14 cellular contexts compared by ENCODE assay signal in the genomic region with DNA sequence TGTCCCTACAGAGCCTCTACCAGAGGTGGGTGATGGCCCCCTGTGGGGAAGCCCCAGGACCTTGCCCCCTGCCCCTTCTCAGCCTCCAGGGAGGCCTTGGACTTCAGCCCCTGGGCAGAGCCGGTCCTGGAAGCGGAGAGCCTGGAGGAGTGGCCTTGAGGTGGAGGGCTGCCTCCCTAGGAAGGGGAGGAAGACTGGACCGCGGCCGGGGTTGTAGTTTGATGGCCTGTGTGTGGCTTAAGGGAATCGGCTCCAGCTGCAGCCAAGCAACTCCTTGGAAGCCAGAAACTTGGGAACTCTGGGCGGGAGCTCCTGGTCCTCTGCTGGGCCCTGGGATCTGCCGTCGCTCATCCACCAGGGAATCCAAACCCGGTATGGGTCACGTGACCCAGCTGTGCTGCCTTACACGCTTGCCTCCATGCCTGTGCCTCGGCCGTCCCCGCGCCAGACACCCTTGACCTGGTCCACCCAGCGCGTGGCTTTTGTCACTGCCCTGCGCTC. TPM values are rescaled to one million over a fixed set of nuclear protein-coding genes. Genes with fewer than 3 reads are reported as not detected.
A peak's percentile ranks its signal among the peaks of the same experiment; 100 is the strongest.
DNase-seq lines count a peak whose midpoint lies in the region; ATAC-seq and TF ChIP-seq lines count a peak whose summit lies in the region.
"Had no signal": no experiment of that assay in that cellular context is flagged by ENCODE, and none has a peak within 500 bp of the region (broad histone marks: within the 10 kb centered on the region; RNA-seq: fewer than 3 reads in every experiment).

No MANE protein-coding gene starts in this region.

- H3K14ac ChIP-seq in neuronal stem cell (ENCODE audit: low read length): peak overlapping the region; percentile 56

- intact Hi-C loops in Right ventricle myocardium inferior (cut with DNase I): no loop called here
- intact Hi-C loops in cardiac septum (cut with DNase I): no loop called here
- intact Hi-C loops in left ventricle myocardium inferior (cut with micrococcal nuclease): no loop called here
- intact Hi-C loops in aorta (cut with DNase I): no loop called here

- H3K4ac ChIP-seq in neuronal stem cell (ENCODE audit: low read length): no peak overlapping the region

- peak overlapping the region; percentile 36 for H3K4me3 ChIP-seq in left ventricle myocardium inferior
- H3K4me3 ChIP-seq in neuronal stem cell (ENCODE audit: low read length in 2 of 2): no peak overlapping the region
- H3K4me3 ChIP-seq in aorta (ENCODE audit: low read length in 2 of 2): no peak overlapping the region

- H2BK15ac ChIP-seq in neuronal stem cell (ENCODE audit: low read length): peak overlapping the region; percentile 67

- H3K27me3 ChIP-seq in left ventricle myocardium inferior (ENCODE audit: low read depth): peaks cover 5% of the 10 kb centered on the region
- H3K27me3 ChIP-seq in neuronal stem cell (ENCODE audit: control insufficient read depth in 3 of 3, insufficient read depth in 3 of 3, low read depth in 1 of 3, low read length in 3 of 3): no peaks in the 10 kb centered on the region
- no peaks in the 10 kb centered on the region for H3K27me3 ChIP-seq in aorta (ENCODE audit: control insufficient read depth in 1 of 2, insufficient read depth in 2 of 2, low read length in 1 of 2)

- no peak overlapping the region for H4K91ac ChIP-seq in neuronal stem cell (ENCODE audit: low read depth, low read length, poor library complexity)

- H4K8ac ChIP-seq in neuronal stem cell (ENCODE audit: low read depth, low read length): peak overlapping the region; percentile 43

- H3K9me3 ChIP-seq in left ventricle myocardium inferior (replicated peaks) (no peaks in the 10 kb centered on the region), neuronal stem cell (replicated peaks in 1 of 2; ENCODE audit: control insufficient read depth in 2 of 2, insufficient read depth in 1 of 2, low read depth in 1 of 2, low read length in 2 of 2) (peaks cover 0 to 6% of the 10 kb centered on the region in 2 donors), aorta (ENCODE audit: control insufficient read depth, low read length) (no peaks in the 10 kb centered on the region)

- H3K36me3 ChIP-seq in left ventricle myocardium inferior: no peaks in the 10 kb centered on the region
- H3K36me3 ChIP-seq in neuronal stem cell (replicated peaks in 1 of 2; ENCODE audit: control insufficient read depth in 2 of 2, insufficient read depth in 2 of 2, low read length in 2 of 2): peaks cover 0 to 6% of the 10 kb centered on the region in 2 donors
- no peaks in the 10 kb centered on the region for H3K36me3 ChIP-seq in aorta (ENCODE audit: control insufficient read depth in 1 of 2, insufficient read depth in 2 of 2, low read length in 1 of 2)

- H2BK5ac ChIP-seq in neuronal stem cell (ENCODE audit: low read length): peak overlapping the region; percentile 95

- peak; percentile 67 for ATAC-seq in Right ventricle myocardium inferior
- ATAC-seq in aorta (ENCODE audit: low FRiP score): peak; percentile 19
- no peak for ATAC-seq in HG03378 (IDR thresholded peaks at IDR 0.05; ENCODE audit: unreplicated experiment)
- ATAC-seq in HG03095 (IDR thresholded peaks at IDR 0.05; ENCODE audit: unreplicated experiment): no peak
- ATAC-seq: HCT116 had no signal

- peak overlapping the region; percentile 76 for H3K18ac ChIP-seq in neuronal stem cell (ENCODE audit: low read length)

- no peak overlapping the region for H2AK5ac ChIP-seq in neuronal stem cell (ENCODE audit: low read depth, low read length)

- DNase-seq in Right ventricle myocardium inferior (ENCODE audit: missing footprints): no peak
- no peak for DNase-seq in cardiac septum (ENCODE audit: low spot score)
- DNase-seq in left ventricle myocardium inferior: peak; percentile 53
- DNase-seq in neuronal stem cell (ENCODE audit: low spot score): no peak
- no peak for DNase-seq in aorta
- DNase-seq in NCI-H446 (lab: John Stamatoyannopoulos, UW): no peak
- DNase-seq: activated T-cell treated with anti-CD3 and anti-CD28 coated beads for 4 hours, amniotic stem cell, cortex of kidney had no signal

- H3K79me1 ChIP-seq in neuronal stem cell (ENCODE audit: low read depth, low read length): peaks cover 6% of the 10 kb centered on the region

- H3K27ac ChIP-seq in left ventricle myocardium inferior (replicated peaks): peak overlapping the region; percentile 67
- H3K27ac ChIP-seq in neuronal stem cell (replicated peaks; ENCODE audit: low read length): no peak overlapping the region
- H3K27ac ChIP-seq in aorta (ENCODE audit: low read depth in 1 of 2, low read length in 2 of 2): no peak overlapping the region

- WGBS in neuronal stem cell (ENCODE audit: extremely low coverage in 2 of 2, insufficient read length in 2 of 2, insufficient replicate concordance in 1 of 2), 2 donors: no CpG with 5 or more reads among the region's 19 CpGs
- 82 to 85% methylated on average over 19 of the region's 19 CpGs for WGBS in aorta, 2 donors

- peak overlapping the region; percentile 43 for H3K23ac ChIP-seq in neuronal stem cell (ENCODE audit: low read depth, low read length, poor library complexity)

- H2AFZ ChIP-seq in neuronal stem cell (ENCODE audit: low read length): peak overlapping the region; percentile 88

- H3K4me1 ChIP-seq in left ventricle myocardium inferior (peaks cover 17% of the 10 kb centered on the region), neuronal stem cell (ENCODE audit: control insufficient read depth in 2 of 2, insufficient read depth in 1 of 2, low read depth in 1 of 2, low read length in 2 of 2) (peaks cover 9 to 18% of the 10 kb centered on the region in 2 donors), aorta (ENCODE audit: control insufficient read depth in 1 of 2, insufficient read depth in 2 of 2, low read length in 2 of 2) (no peaks in the 10 kb centered on the region)

- H3K4me2 ChIP-seq in neuronal stem cell (ENCODE audit: insufficient read depth, low read length, poor library complexity, severe bottlenecking): no peak overlapping the region

- TF ChIP-seq CTCF in left ventricle myocardium inferior (IDR thresholded peaks at IDR 0.05; ENCODE audit: borderline replicate concordance): no peak

- H3K9ac ChIP-seq in neuronal stem cell (ENCODE audit: low read depth, low read length, poor library complexity): no peak overlapping the region

- no peak overlapping the region for H2BK12ac ChIP-seq in neuronal stem cell (ENCODE audit: low read length)

- no peak overlapping the region for H2BK120ac ChIP-seq in neuronal stem cell (ENCODE audit: low read depth, low read length)

RNA-seq across cellular contexts. Expression of a gene that starts 23.6 kb away (rescaled TPM):
- total RNA-seq in Right ventricle myocardium inferior (0.16 TPM), cardiac septum (0.19 TPM), left ventricle myocardium inferior (not detected), aorta (1 to 10 TPM; 1.4 to 3.0 TPM)
- 4.1 TPM for polyA plus RNA-seq in neuronal stem cell (2013, experiment 1 of 2)
- polyA plus RNA-seq in neuronal stem cell (2013, experiment 2 of 2): 4.2 TPM
- polyA plus RNA-seq in aorta: not detected
- total RNA-seq: A673, HT1080 had no signal

RNA-seq across cellular contexts. Expression of a gene that starts 26.8 kb away (rescaled TPM):
- 2.9 TPM for total RNA-seq in Right ventricle myocardium inferior
- total RNA-seq in cardiac septum: 3.2 TPM
- 2.9 TPM for total RNA-seq in left ventricle myocardium inferior
- 14.6 TPM for polyA plus RNA-seq in neuronal stem cell (2013, experiment 1 of 2)
- 14.4 TPM for polyA plus RNA-seq in neuronal stem cell (2013, experiment 2 of 2)
- total RNA-seq in aorta: 10 to 100 TPM in 1 of 2 donors, 1 to 10 TPM in 1; 9.9 to 15.3 TPM
- 1 to 10 TPM; 1.3 to 9.9 TPM for polyA plus RNA-seq in aorta

Comparison
In these comparisons a context has a peak if more than half of its experiments do, and no peak if none do; other contexts are left out.
1. ATAC-seq: peak in Right ventricle myocardium inferior (single experiment) and aorta (single experiment); none in HG03378 (single experiment) and HG03095 (single experiment).